ENCODE assay signal across 18 cellular contexts in the genomic region with DNA sequence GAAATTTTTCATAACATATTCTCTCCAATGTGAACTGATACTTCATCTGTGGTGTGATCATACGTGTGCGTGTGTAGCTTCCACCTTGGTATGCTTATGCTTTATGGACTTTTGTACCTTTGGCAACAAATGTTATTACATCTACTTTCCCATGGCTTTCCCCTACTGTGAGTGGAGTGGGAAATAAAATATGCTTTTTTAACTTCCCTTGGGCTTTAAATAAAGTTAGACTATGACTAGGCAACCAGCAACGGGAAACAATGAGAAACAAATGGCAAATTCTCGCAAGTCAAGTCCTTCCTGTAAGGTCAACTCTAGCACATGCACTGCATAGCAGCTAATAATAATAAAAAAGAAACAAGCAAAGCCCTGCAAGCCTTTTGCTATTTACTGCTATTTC.
"Had no signal": no experiment of that assay in that cellular context is flagged by ENCODE, and none has a peak within 500 bp of the region (broad histone marks: within the 10 kb centered on the region; RNA-seq: fewer than 3 reads in every experiment).

No MANE protein-coding gene starts in this region.

- H3K27ac Mint-ChIP-seq: activated CD8-positive, alpha-beta memory T cell treated with anti-CD3 and anti-CD28 coated beads, Interleukin-2, amount 10 ng/mL, durations not matched to agents 7 days and 5 days; activated naive CD4-positive, alpha-beta T cell treated with anti-CD3 and anti-CD28 coated beads, Interleukin-2, amount 50 U/mL, for 72 hours; natural killer cell treated with Interleukin-12 subunit alpha and Interleukin-12 subunit beta and Interleukin-15 and Interleukin-18, amount 100 ng/mL, for 72 hours; stimulated activated effector memory CD8-positive, alpha-beta T cell treated with anti-CD3 and anti-CD28 coated beads, Interleukin-12 subunit alpha, Interleukin-12 subunit beta, amount 100 ng/mL, for 72 hours; T-helper 2 cell treated with Interferon-gamma antibody and Interleukin-4, amounts not matched to agents 5 μg/mL and 100 μg/mL, for 36 hours had no signal

- H3K4me3 Mint-ChIP-seq: activated CD8-positive, alpha-beta memory T cell treated with anti-CD3 and anti-CD28 coated beads, Interleukin-2, amount 10 ng/mL, durations not matched to agents 7 days and 5 days; activated T-cell treated with anti-CD3 and anti-CD28 coated beads, Interleukin-2, amount 50 U/mL, for 4 hours; natural killer cell treated with Interleukin-12 subunit alpha and Interleukin-12 subunit beta and Interleukin-15 and Interleukin-18, amount 100 ng/mL, for 72 hours; stimulated activated effector memory CD8-positive, alpha-beta T cell treated with anti-CD3 and anti-CD28 coated beads, Interleukin-12 subunit alpha, Interleukin-12 subunit beta, amount 100 ng/mL, for 72 hours; T-helper 2 cell treated with Interferon-gamma antibody and Interleukin-4, amounts not matched to agents 5 μg/mL and 100 μg/mL, for 36 hours had no signal

- H3K27ac ChIP-seq: cardiac muscle cell, colonic mucosa had no signal

- H3K36me3 Mint-ChIP-seq: activated CD8-positive, alpha-beta memory T cell treated with anti-CD3 and anti-CD28 coated beads, Interleukin-2, amount 10 ng/mL, durations not matched to agents 7 days and 5 days; activated naive CD4-positive, alpha-beta T cell treated with anti-CD3 and anti-CD28 coated beads, Interleukin-2, amount 50 U/mL, for 72 hours; natural killer cell treated with Interleukin-12 subunit alpha and Interleukin-12 subunit beta and Interleukin-15 and Interleukin-18, amount 100 ng/mL, for 72 hours; stimulated activated effector memory CD8-positive, alpha-beta T cell treated with anti-CD3 and anti-CD28 coated beads, Interleukin-12 subunit alpha, Interleukin-12 subunit beta, amount 100 ng/mL, for 72 hours had no signal

- H3K4me3 ChIP-seq: cardiac muscle cell, colonic mucosa, mucosa of descending colon, smooth muscle cell had no signal

- H3K4me1 ChIP-seq: colonic mucosa had no signal

- H3K36me3 ChIP-seq: cardiac muscle cell, colonic mucosa had no signal

- ATAC-seq: activated CD4-positive, CD25-positive, alpha-beta regulatory T cell treated with anti-CD3 and anti-CD28 coated beads, Interleukin-2, amount 50 U/mL, for 24 hours; activated CD8-positive, alpha-beta memory T cell treated with anti-CD3 and anti-CD28 coated beads, Interleukin-2, amount 10 ng/mL, durations not matched to agents 7 days and 5 days; activated naive CD4-positive, alpha-beta T cell treated with anti-CD3 and anti-CD28 coated beads, Interleukin-2, amount 50 U/mL, for 72 hours; activated T-cell treated with anti-CD3 and anti-CD28 coated beads, Interleukin-2, amount 50 U/mL, for 4 hours; left lobe of liver; mucosa of descending colon; natural killer cell treated with Interleukin-12 subunit alpha and Interleukin-12 subunit beta and Interleukin-15 and Interleukin-18, amount 100 ng/mL, for 72 hours; stimulated activated effector memory CD8-positive, alpha-beta T cell treated with anti-CD3 and anti-CD28 coated beads, Interleukin-12 subunit alpha, Interleukin-12 subunit beta, amount 100 ng/mL, for 72 hours had no signal

- H3K4me1 Mint-ChIP-seq: activated CD8-positive, alpha-beta memory T cell treated with anti-CD3 and anti-CD28 coated beads, Interleukin-2, amount 10 ng/mL, durations not matched to agents 7 days and 5 days; stimulated activated effector memory CD8-positive, alpha-beta T cell treated with anti-CD3 and anti-CD28 coated beads, Interleukin-12 subunit alpha, Interleukin-12 subunit beta, amount 100 ng/mL, for 72 hours had no signal

- H3K27me3 Mint-ChIP-seq: activated CD8-positive, alpha-beta memory T cell treated with anti-CD3 and anti-CD28 coated beads, Interleukin-2, amount 10 ng/mL, durations not matched to agents 7 days and 5 days; natural killer cell treated with Interleukin-12 subunit alpha and Interleukin-12 subunit beta and Interleukin-15 and Interleukin-18, amount 100 ng/mL, for 72 hours had no signal

- DNase-seq: activated CD4-positive, alpha-beta T cell treated with anti-CD3 and anti-CD28 coated beads, Interleukin-2, amount 50 U/mL, for 48 hours; activated CD8-positive, alpha-beta memory T cell treated with anti-CD3 and anti-CD28 coated beads, Interleukin-2, amount 10 ng/mL, durations not matched to agents 7 days and 5 days; activated effector memory CD4-positive, alpha-beta T cell treated with anti-CD3 and anti-CD28 coated beads, Interleukin-2, amount 50 U/mL, for 16 hours; activated T-cell treated with anti-CD3 and anti-CD28 coated beads, Interleukin-2, amount 50 U/mL, for 4 hours; colonic mucosa; effector CD4-positive, alpha-beta T cell; glutamatergic neuron; mammary epithelial cell; mucosa of descending colon; SIG-M5 had no signal

- H3K27me3 ChIP-seq: cardiac muscle cell, colonic mucosa had no signal

- H3K9me3 Mint-ChIP-seq: activated naive CD4-positive, alpha-beta T cell treated with anti-CD3 and anti-CD28 coated beads, Interleukin-2, amount 50 U/mL, for 72 hours; T-helper 2 cell treated with Interferon-gamma antibody and Interleukin-4, amounts not matched to agents 5 μg/mL and 100 μg/mL, for 36 hours had no signal

- H3K9me3 ChIP-seq: colonic mucosa, mucosa of descending colon had no signal

- H3K4me2 ChIP-seq: smooth muscle cell had no signal
